In genomic region chr5:154534457-154535050, GRCh38 we compare ENCODE assay signal across 19 cellular contexts. TPM values are rescaled to one million over a fixed set of nuclear protein-coding genes. Genes with fewer than 3 reads are reported as not detected.
DNase-seq lines count a peak whose midpoint lies in the region; ATAC-seq and TF ChIP-seq lines count a peak whose summit lies in the region.
"Had no signal": no experiment of that assay in that cellular context is flagged by ENCODE, and none has a peak within 500 bp of the region (broad histone marks: within the 10 kb centered on the region; RNA-seq: fewer than 3 reads in every experiment).

No MANE protein-coding gene starts in this region.

- H3K27ac Mint-ChIP-seq in HFFc6 = no peak overlapping the region
- H3K27ac Mint-ChIP-seq: CD14-positive monocyte; T-helper 1 cell treated with Interleukin-12 subunit alpha and Interleukin-12 subunit beta and Interleukin-4 antibody, amounts not matched to agents 30 μg/mL and 1 μg/mL, for 36 hours had no signal

- peak; percentile 34; the same call in 1 of the 2 replicates for ATAC-seq in Panc1
- ATAC-seq in upper lobe of right lung = no peak

- intact Hi-C loops in Panc1 (cut with micrococcal nuclease; ENCODE audit: unreplicated experiment) (no loop called here), sigmoid colon (cut with DNase I) (no loop called here), upper lobe of right lung (cut with DNase I) (no loop called here)

- no peaks in the 10 kb centered on the region; the same call in 1 of the 2 replicates for H3K9me3 Mint-ChIP-seq in HFFc6
- H3K9me3 Mint-ChIP-seq: T-helper 1 cell treated with Interleukin-12 subunit alpha and Interleukin-12 subunit beta and Interleukin-4 antibody, amounts not matched to agents 30 μg/mL and 1 μg/mL, for 36 hours had no signal

- no peak for TF ChIP-seq POLR2A in sigmoid colon (IDR thresholded peaks at IDR 0.05)

- TF ChIP-seq CTCF in cardiac muscle cell (IDR thresholded peaks at IDR 0.05; ENCODE audit: low read depth, low read length) (no peak), right atrium auricular region (IDR thresholded peaks at IDR 0.05) (no peak), Panc1 (IDR thresholded peaks at IDR 0.05) (no peak), HFFc6 (IDR thresholded peaks at IDR 0.05) (no peak), sigmoid colon (IDR thresholded peaks at IDR 0.05) (no peak), upper lobe of right lung (IDR thresholded peaks at IDR 0.05) (no peak)

- H3K4me1 Mint-ChIP-seq in HFFc6 (ENCODE audit: low read depth) = no peaks in the 10 kb centered on the region
- H3K4me1 Mint-ChIP-seq: CD14-positive monocyte had no signal

- DNase-seq in cardiac muscle cell (ENCODE audit: low read depth in 1 of 2, low spot score in 1 of 2) (peak in 1 of 2 donors; percentile 41), right atrium auricular region (ENCODE audit: low spot score) (no peak), NCI-H128 (lab: John Stamatoyannopoulos, UW; ENCODE audit: unreplicated experiment) (peak; percentile 39), Panc1 (ENCODE audit: low read depth, low spot score) (no peak), HFFc6 (no peak), sigmoid colon (no peak), upper lobe of right lung (no peak)
- DNase-seq: ACHN; AML-193; DMS 273 treated with DMSO at 0.1 percent for 48 hours; H7; NK-92 treated with Interleukin-12 subunit alpha and Interleukin-12 subunit beta, amount 100 ng/mL, for 24 hours; OCI-M1; RPMI8226; SIG-M5 had no signal

- no peaks in the 10 kb centered on the region for H3K36me3 Mint-ChIP-seq in HFFc6 (ENCODE audit: low read depth)
- H3K36me3 Mint-ChIP-seq: CD14-positive monocyte had no signal

- WGBS in sigmoid colon, 2 donors = 67 to 81% methylated on average over 12 of the region's 12 CpGs

- POLR2A ChIA-PET in Panc1 (lab: Charles Lee) = no interaction called here

- TF ChIP-seq EP300 in sigmoid colon (IDR thresholded peaks at IDR 0.05) = no peak

- H3K4me3 Mint-ChIP-seq in HFFc6 = no peak overlapping the region
- H3K4me3 Mint-ChIP-seq: CD14-positive monocyte; T-helper 1 cell treated with Interleukin-12 subunit alpha and Interleukin-12 subunit beta and Interleukin-4 antibody, amounts not matched to agents 30 μg/mL and 1 μg/mL, for 36 hours had no signal

- H3K9me3 ChIP-seq in cardiac muscle cell (ENCODE audit: low read depth) (no peaks in the 10 kb centered on the region), right atrium auricular region (no peaks in the 10 kb centered on the region), Panc1 (ENCODE audit: control insufficient read depth, insufficient read depth, low read depth, low read length) (no peaks in the 10 kb centered on the region), sigmoid colon (no peaks in the 10 kb centered on the region), upper lobe of right lung (no peaks in the 10 kb centered on the region)

- peaks cover 8% of the 10 kb centered on the region for H3K4me1 ChIP-seq in cardiac muscle cell (ENCODE audit: low read depth)
- H3K4me1 ChIP-seq in right atrium auricular region = no peaks in the 10 kb centered on the region
- no peaks in the 10 kb centered on the region for H3K4me1 ChIP-seq in Panc1 (ENCODE audit: control insufficient read depth, insufficient read depth, low read length)
- no peaks in the 10 kb centered on the region for H3K4me1 ChIP-seq in sigmoid colon
- no peaks in the 10 kb centered on the region for H3K4me1 ChIP-seq in upper lobe of right lung

- peaks cover 27% of the 10 kb centered on the region for H3K27me3 Mint-ChIP-seq in HFFc6 (ENCODE audit: insufficient read depth)

- peak overlapping the region; percentile 0 for H3K27ac ChIP-seq in cardiac muscle cell
- H3K27ac ChIP-seq in right atrium auricular region = no peak overlapping the region
- no peak overlapping the region for H3K27ac ChIP-seq in Panc1 (ENCODE audit: low read length)
- no peak overlapping the region for H3K27ac ChIP-seq in sigmoid colon
- no peak overlapping the region for H3K27ac ChIP-seq in upper lobe of right lung

- no TSS peak for BruUV-seq in Panc1 (replicated peaks; lab: Mats Ljungman, UMichigan)

- in situ Hi-C loops in Panc1 (cut with HindIII; ENCODE audit: low pct_unique_long_range_greater_than_20kb, low sequenced_read_pairs) = no loop called here

- CTCF ChIA-PET in Panc1 (lab: Charles Lee) = no interaction called here

- H3K36me3 ChIP-seq in cardiac muscle cell = no peaks in the 10 kb centered on the region
- no peaks in the 10 kb centered on the region for H3K36me3 ChIP-seq in right atrium auricular region
- H3K36me3 ChIP-seq in Panc1 (ENCODE audit: control insufficient read depth, insufficient read depth, low read length) = no peaks in the 10 kb centered on the region
- no peaks in the 10 kb centered on the region for H3K36me3 ChIP-seq in sigmoid colon
- no peaks in the 10 kb centered on the region for H3K36me3 ChIP-seq in upper lobe of right lung

- no peaks in the 10 kb centered on the region for H3K27me3 ChIP-seq in cardiac muscle cell
- H3K27me3 ChIP-seq in right atrium auricular region = no peaks in the 10 kb centered on the region
- no peaks in the 10 kb centered on the region for H3K27me3 ChIP-seq in Panc1 (ENCODE audit: control insufficient read depth, insufficient read depth, low read length)
- no peaks in the 10 kb centered on the region for H3K27me3 ChIP-seq in sigmoid colon
- no peaks in the 10 kb centered on the region for H3K27me3 ChIP-seq in upper lobe of right lung

- H3K4me3 ChIP-seq in cardiac muscle cell = no peak overlapping the region
- H3K4me3 ChIP-seq in right atrium auricular region = no peak overlapping the region
- H3K4me3 ChIP-seq in Panc1 (ENCODE audit: low read depth in 2 of 2, low read length in 2 of 2) = no peak overlapping the region
- no peak overlapping the region for H3K4me3 ChIP-seq in sigmoid colon
- no peak overlapping the region for H3K4me3 ChIP-seq in upper lobe of right lung

RNA-seq across cellular contexts. Expression of gene HAND1, which starts 56.5 kb away (rescaled TPM):
- 68.9 and 81.2 TPM in 2 replicates for total RNA-seq in cardiac muscle cell
- polyA plus RNA-seq in cardiac muscle cell = 66.0 and 67.7 TPM in 2 replicates
- 10 to 100 TPM in 1 of 2 donors, 1 to 10 TPM in 1; 4.1 to 13.8 TPM for total RNA-seq in right atrium auricular region
- total RNA-seq in Panc1 (2021; ENCODE audit: unreplicated experiment) = 0.10 TPM
- not detected for polyA plus RNA-seq in Panc1 (2012; ENCODE audit: insufficient read length)
- not detected for total RNA-seq in HFFc6 (2021; fragmentation: NEBNext Ultra II Directional; extraction: Animal tissue kit (Norgen Biotek cat#: 25700))
- total RNA-seq in sigmoid colon = 10 to 100 TPM; 45.6 to 69.2 (median 48.9) TPM
- 1 to 10 TPM in 2 of 3 donors, not detected in 1; 2.4 to 6.8 TPM for polyA plus RNA-seq in sigmoid colon
- total RNA-seq in upper lobe of right lung = not detected
- total RNA-seq: H7, HT1080, LHCN-M2 had no signal
- polyA plus RNA-seq: CD14-positive monocyte had no signal
